Comparison of ENCODE assay signal across 7 cellular contexts in genomic region chr3:52021869-52022268, GRCh38. TPM values are rescaled to one million over a fixed set of nuclear protein-coding genes. Genes with fewer than 3 reads are reported as not detected.
A peak's percentile ranks its signal among the peaks of the same experiment; 100 is the strongest.
DNase-seq lines count a peak whose midpoint lies in the region; TF ChIP-seq lines count a peak whose summit lies in the region.

No MANE protein-coding gene starts in this region.

- DNase-seq in NCI-H146 treated with DMSO at 0.1 percent for 48 hours (lab: John Stamatoyannopoulos, UW; ENCODE audit: unreplicated experiment) (peak; percentile 5), SHP77 (lab: John Stamatoyannopoulos, UW) (peak; percentile 89 to 93), cardiac septum (ENCODE audit: low spot score) (peak; percentile 87), suprapubic skin (ENCODE audit: low spot score in 2 of 2) (no peak), NOMO-1 treated with dmso at 0.1 percent for 144 hours (lab: John Stamatoyannopoulos, UW; ENCODE audit: unreplicated experiment) (no peak), 8988T (no peak)
- DNase-seq in activated naive CD4-positive, alpha-beta T cell treated with anti-CD3 and anti-CD28 coated beads, Interleukin-2, amount 50 U/mL, for 16 hours = no peak

- TF ChIP-seq CTCF in suprapubic skin (IDR thresholded peaks at IDR 0.05) = no peak

- no peaks in the 10 kb centered on the region for H3K27me3 ChIP-seq in suprapubic skin

- peaks cover 10% of the 10 kb centered on the region for H3K4me1 ChIP-seq in suprapubic skin

- peak overlapping the region; percentile 22 for H3K27ac ChIP-seq in suprapubic skin

- WGBS in suprapubic skin = 65% methylated on average over 3 of the region's 5 CpGs

- no peak for TF ChIP-seq POLR2A in suprapubic skin (IDR thresholded peaks at IDR 0.05)

- no peak overlapping the region for H3K4me3 ChIP-seq in suprapubic skin

- intact Hi-C loops in cardiac septum (cut with DNase I) = loop anchor here (5.0 kb wide), 1 partner anchor 215 kb away; the partner anchor contains the start of gene TWF2

- TF ChIP-seq EP300 in suprapubic skin (IDR thresholded peaks at IDR 0.05) = no peak

- no peaks in the 10 kb centered on the region for H3K36me3 ChIP-seq in suprapubic skin

- no peaks in the 10 kb centered on the region for H3K9me3 ChIP-seq in suprapubic skin

RNA-seq across cellular contexts. Expression of gene RPL29, which starts 26.2 kb away (rescaled TPM):
- 466 TPM for total RNA-seq in cardiac septum
- 1,000 to 10,000 TPM; 1,428 to 2,708 (median 2,246) TPM for total RNA-seq in suprapubic skin

RNA-seq across cellular contexts. Expression of gene DUSP7, which starts 34.5 kb away (rescaled TPM):
- total RNA-seq in cardiac septum (21.2 TPM), suprapubic skin (100 to 1,000 TPM in 3 of 4 donors, 10 to 100 TPM in 1; 91.1 to 190 (median 146) TPM)

RNA-seq across cellular contexts. Expression of gene ACY1, which starts 38.5 kb away (rescaled TPM):
- total RNA-seq in cardiac septum = 20.3 TPM
- 10 to 100 TPM; 31.2 to 49.3 (median 36.8) TPM for total RNA-seq in suprapubic skin

RNA-seq across cellular contexts. Expression of gene ABHD14A, which starts 47.0 kb away (rescaled TPM):
- total RNA-seq in cardiac septum (12.5 TPM), suprapubic skin (10 to 100 TPM in 1 of 4 donors, 1 to 10 TPM in 3; 3.1 to 11.9 (median 8.3) TPM)

RNA-seq across cellular contexts. Expression of gene ABHD14B, which starts 48.0 kb away (rescaled TPM):
- total RNA-seq in cardiac septum = 13.6 TPM
- total RNA-seq in suprapubic skin = 10 to 100 TPM; 50.0 to 79.7 (median 59.0) TPM

Comparison
In these comparisons a context has a peak if more than half of its experiments do, and no peak if none do; other contexts are left out.
1. DNase-seq: peak in NCI-H146 treated with DMSO at 0.1 percent for 48 hours (single experiment), SHP77 (2 of 2) and cardiac septum (single experiment); none in suprapubic skin (0 of 2), activated naive CD4-positive, alpha-beta T cell treated with anti-CD3 and anti-CD28 coated beads, Interleukin-2, amount 50 U/mL, for 16 hours (single experiment), NOMO-1 treated with dmso at 0.1 percent for 144 hours (single experiment) and 8988T (single experiment).